In genomic region chr18:3771121-3771971, GRCh38 we compare ENCODE assay signal across 1 cellular context.
TF ChIP-seq lines count a peak whose summit lies in the region.

No MANE protein-coding gene starts in this region.

TF ChIP-seq in WTC11, 78 proteins besides CTCF, POLR2A, EP300 and RAD21 (continued from another document):
- TF ChIP-seq FOXP4 (CRISPR knock-in tag; IDR thresholded peaks at IDR 0.05), result peak; percentile 65; the same call in 1 of the 2 replicates
- TF ChIP-seq ZNF138 (CRISPR knock-in tag; conservative IDR thresholded peaks at IDR 0.05), result no peak
- TF ChIP-seq GTF2I (CRISPR knock-in tag; conservative IDR thresholded peaks at IDR 0.05), result no peak
- no peak for TF ChIP-seq TCF7 (CRISPR knock-in tag; IDR thresholded peaks at IDR 0.05; ENCODE audit: low read depth)
- TF ChIP-seq RORB (CRISPR knock-in tag; IDR thresholded peaks at IDR 0.05), result no peak
- TF ChIP-seq ZNF671 (CRISPR knock-in tag; IDR thresholded peaks at IDR 0.05), result no peak
- TF ChIP-seq E2F4 (CRISPR knock-in tag; IDR thresholded peaks at IDR 0.05; ENCODE audit: borderline replicate concordance, low read depth), result no peak
- TF ChIP-seq GABPB1 (CRISPR knock-in tag; IDR thresholded peaks at IDR 0.05), result peak; percentile 36; the same call in 1 of the 2 replicates
- TF ChIP-seq ESRRA (CRISPR knock-in tag; IDR thresholded peaks at IDR 0.05; ENCODE audit: borderline replicate concordance), result no peak
- TF ChIP-seq KAT7 (CRISPR knock-in tag; IDR thresholded peaks at IDR 0.05; ENCODE audit: borderline replicate concordance), result no peak
- no peak for TF ChIP-seq CBFB (CRISPR knock-in tag; IDR thresholded peaks at IDR 0.05; ENCODE audit: low read depth)
- TF ChIP-seq ZBTB21 (CRISPR knock-in tag; IDR thresholded peaks at IDR 0.05; ENCODE audit: borderline replicate concordance), result no peak
- peak; percentile 47; the same call in 1 of the 2 replicates for TF ChIP-seq ZNF232 (CRISPR knock-in tag; IDR thresholded peaks at IDR 0.05)
- TF ChIP-seq ATF1 (CRISPR knock-in tag; IDR thresholded peaks at IDR 0.05), result no peak
- no peak for TF ChIP-seq MXD4 (CRISPR knock-in tag; IDR thresholded peaks at IDR 0.05; ENCODE audit: borderline replicate concordance)
- TF ChIP-seq PRRX2 (CRISPR knock-in tag; IDR thresholded peaks at IDR 0.05), result no peak
